In the genomic region with DNA sequence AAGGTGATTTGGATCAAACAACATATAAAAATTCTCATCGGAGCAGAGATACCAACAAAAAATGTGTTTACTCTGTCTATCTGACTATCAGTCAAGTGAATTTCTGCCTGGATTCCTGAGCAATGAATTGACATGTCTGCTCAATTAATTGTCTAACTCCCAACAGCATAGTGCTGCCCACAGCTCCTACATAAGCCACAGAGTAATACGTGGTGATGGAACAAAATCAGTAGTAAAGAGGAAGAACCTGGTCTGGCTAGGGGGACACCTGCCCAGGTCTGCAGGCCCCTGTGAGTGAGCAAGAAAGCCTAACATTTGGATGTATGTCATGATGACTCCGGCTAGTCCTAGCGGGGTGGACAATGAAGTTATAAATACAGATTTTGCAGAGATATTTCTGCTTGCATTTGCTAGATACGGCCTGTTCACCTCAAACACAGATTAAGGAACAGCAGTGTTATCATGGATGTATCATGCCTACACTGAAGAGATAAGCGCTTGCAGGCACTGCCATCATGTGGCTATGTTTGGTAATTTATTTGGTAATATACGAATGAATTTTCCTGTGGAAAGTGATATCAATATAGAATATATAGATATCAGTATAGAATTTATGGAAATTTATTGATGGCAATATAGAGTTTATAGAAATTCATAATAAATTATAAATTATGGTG, we compare ENCODE assay signal across 8 cellular contexts.
A peak's percentile ranks its signal among the peaks of the same experiment; 100 is the strongest.
DNase-seq lines count a peak whose midpoint lies in the region; ATAC-seq and TF ChIP-seq lines count a peak whose summit lies in the region.

No MANE protein-coding gene starts in this region.

- peak; percentile 43 for ATAC-seq in gastroesophageal sphincter
- peak in 2 of 4 donors; percentile 40 to 75 for ATAC-seq in psoas muscle
- no peak for ATAC-seq in GM18520 (IDR thresholded peaks at IDR 0.05; ENCODE audit: unreplicated experiment)

- no peaks in the 10 kb centered on the region for H3K79me2 ChIP-seq in PC-9 (ENCODE audit: low read depth)

- no peak for TF ChIP-seq EP300 in gastroesophageal sphincter (IDR thresholded peaks at IDR 0.05)

- H3K27ac ChIP-seq in PC-9 (no peak overlapping the region), gastroesophageal sphincter (no peak overlapping the region), psoas muscle (no peak overlapping the region)

- CTCF ChIA-PET in PC-9 (lab: Charles Lee) = no interaction called here

- no TSS peak for BruUV-seq in PC-9 (replicated peaks; lab: Mats Ljungman, UMichigan)

- H3K9me3 Mint-ChIP-seq in activated T-helper 1 cell treated with anti-CD3 and anti-CD28 coated beads, Interleukin-12 subunit alpha, Interleukin-12 subunit beta, Interleukin-2, Interleukin-4 antibody, amounts not matched to agents 30 ng/mL and 10 ng/mL and 1 ng/mL, durations not matched to agents 14 hours and 24 hours and 36 hours = no peaks in the 10 kb centered on the region

- DNase-seq in GM04503 (ENCODE audit: low read depth) (peak; percentile 5), Kasumi-1 (lab: John Stamatoyannopoulos, UW) (peak; percentile 72 to 79), PC-9 (peak; percentile 36 to 56), psoas muscle (peak in 1 of 2 donors; percentile 18), KG1 (lab: John Stamatoyannopoulos, UW) (no peak)
- peak; percentile 51 for DNase-seq in activated T-helper 1 cell treated with anti-CD3 and anti-CD28 coated beads, Interleukin-12 subunit alpha, Interleukin-12 subunit beta, Interleukin-2, Interleukin-4 antibody, amounts not matched to agents 30 ng/mL and 10 ng/mL and 1 ng/mL, durations not matched to agents 14 hours and 24 hours and 36 hours (ENCODE audit: low spot score)

- H3K27me3 ChIP-seq in PC-9 (ENCODE audit: insufficient read depth, low read depth) (no peaks in the 10 kb centered on the region), gastroesophageal sphincter (no peaks in the 10 kb centered on the region), psoas muscle (ENCODE audit: insufficient read depth in 3 of 3, low read length in 2 of 3) (no peaks in the 10 kb centered on the region)

- H3K27me3 Mint-ChIP-seq in activated T-helper 1 cell treated with anti-CD3 and anti-CD28 coated beads, Interleukin-12 subunit alpha, Interleukin-12 subunit beta, Interleukin-2, Interleukin-4 antibody, amounts not matched to agents 30 ng/mL and 10 ng/mL and 1 ng/mL, durations not matched to agents 14 hours and 24 hours and 36 hours (ENCODE audit: insufficient read depth) = peaks cover 25% of the 10 kb centered on the region

- H3K4me1 ChIP-seq in PC-9 (replicated peaks; ENCODE audit: insufficient read depth) (0 out of 2 replicates have a peak, but pooled peaks cover 3% of the 10 kb centered on the region), gastroesophageal sphincter (no peaks in the 10 kb centered on the region), psoas muscle (no peaks in the 10 kb centered on the region)

- H4K20me1 ChIP-seq in PC-9 (ENCODE audit: insufficient read depth) = no peaks in the 10 kb centered on the region

- peaks cover 2% of the 10 kb centered on the region for H3K36me3 Mint-ChIP-seq in activated T-helper 1 cell treated with anti-CD3 and anti-CD28 coated beads, Interleukin-12 subunit alpha, Interleukin-12 subunit beta, Interleukin-2, Interleukin-4 antibody, amounts not matched to agents 30 ng/mL and 10 ng/mL and 1 ng/mL, durations not matched to agents 14 hours and 24 hours and 36 hours (ENCODE audit: low read depth)

- no peak for TF ChIP-seq POLR2A in gastroesophageal sphincter (IDR thresholded peaks at IDR 0.05)

- H3K4me3 ChIP-seq in PC-9 = no peak overlapping the region
- H3K4me3 ChIP-seq in gastroesophageal sphincter = no peak overlapping the region
- H3K4me3 ChIP-seq in psoas muscle = no peak overlapping the region

- no peak overlapping the region for H3K4me3 Mint-ChIP-seq in activated T-helper 1 cell treated with anti-CD3 and anti-CD28 coated beads, Interleukin-12 subunit alpha, Interleukin-12 subunit beta, Interleukin-2, Interleukin-4 antibody, amounts not matched to agents 30 ng/mL and 10 ng/mL and 1 ng/mL, durations not matched to agents 14 hours and 24 hours and 36 hours

- POLR2A ChIA-PET in PC-9 (lab: Charles Lee; ENCODE audit: unreplicated experiment) = no interaction called here

- no peak overlapping the region for H3K27ac Mint-ChIP-seq in activated T-helper 1 cell treated with anti-CD3 and anti-CD28 coated beads, Interleukin-12 subunit alpha, Interleukin-12 subunit beta, Interleukin-2, Interleukin-4 antibody, amounts not matched to agents 30 ng/mL and 10 ng/mL and 1 ng/mL, durations not matched to agents 14 hours and 24 hours and 36 hours

- no peaks in the 10 kb centered on the region for H3K36me3 ChIP-seq in PC-9 (ENCODE audit: low read depth)
- no peaks in the 10 kb centered on the region for H3K36me3 ChIP-seq in gastroesophageal sphincter
- H3K36me3 ChIP-seq in psoas muscle (ENCODE audit: insufficient read depth in 1 of 2, low read depth in 1 of 2) = no peaks in the 10 kb centered on the region

- peaks cover 21% of the 10 kb centered on the region for H3K4me1 Mint-ChIP-seq in activated T-helper 1 cell treated with anti-CD3 and anti-CD28 coated beads, Interleukin-12 subunit alpha, Interleukin-12 subunit beta, Interleukin-2, Interleukin-4 antibody, amounts not matched to agents 30 ng/mL and 10 ng/mL and 1 ng/mL, durations not matched to agents 14 hours and 24 hours and 36 hours (ENCODE audit: low read depth)

- 0 out of 2 replicates have a peak overlapping the region, but pooled peaks have one; percentile 20 for H3K4me2 ChIP-seq in PC-9

- no peak overlapping the region for H2AFZ ChIP-seq in PC-9

- TF ChIP-seq CTCF in PC-9 (conservative IDR thresholded peaks at IDR 0.05) (peak; percentile 94), gastroesophageal sphincter (IDR thresholded peaks at IDR 0.05) (peak; percentile 35 to 63 (median 59)), psoas muscle (IDR thresholded peaks at IDR 0.05) (peak; percentile 66)

- H3F3A ChIP-seq in PC-9 (ENCODE audit: insufficient read depth, low read depth) = no peaks in the 10 kb centered on the region

- no peaks in the 10 kb centered on the region for H3K9me2 ChIP-seq in PC-9 (ENCODE audit: insufficient read depth)

- WGBS in gastroesophageal sphincter (ENCODE audit: low coverage in 1 of 2), 2 donors = 29 to 39% methylated on average over 6 to 7 of the region's 7 CpGs
- 40 to 45% (median 42%) methylated on average over 7 of the region's 7 CpGs for WGBS in psoas muscle, 3 donors

- H3K9me3 ChIP-seq in PC-9 (ENCODE audit: insufficient read depth, low read depth) (no peaks in the 10 kb centered on the region), gastroesophageal sphincter (no peaks in the 10 kb centered on the region), psoas muscle (no peaks in the 10 kb centered on the region)

- intact Hi-C loops in PC-9 (cut with micrococcal nuclease; ENCODE audit: unreplicated experiment) = loop anchor here (1.0 to 2.0 kb wide), 2 partner anchors 96 to 457 kb away; no protein-coding TSS in a partner anchor
- intact Hi-C loops in activated T-helper 1 cell treated with anti-CD3 and anti-CD28 coated beads, Interleukin-12 subunit alpha, Interleukin-12 subunit beta, Interleukin-2, Interleukin-4 antibody, amounts not matched to agents 30 ng/mL and 10 ng/mL and 1 ng/mL, durations not matched to agents 14 hours and 24 hours and 36 hours (cut with micrococcal nuclease) = loop anchor here (1.0 to 5.0 kb wide), 8 partner anchors 97 to 563 kb away; a partner anchor contains a TSS
- intact Hi-C loops in psoas muscle (cut with DNase I) = loop anchor here in 1 of 2 donors (2.0 kb wide), 1 partner anchor 456 kb away; no protein-coding TSS in a partner anchor
